Comparison of ENCODE assay signal across 8 cellular contexts in genomic region chr11:6576471-6577373, GRCh38. TPM values are rescaled to one million over a fixed set of nuclear protein-coding genes. Genes with fewer than 3 reads are reported as not detected.
DNase-seq lines count a peak whose midpoint lies in the region; FAIRE-seq and TF ChIP-seq lines count a peak whose summit lies in the region.

No MANE protein-coding gene starts in this region.

- FAIRE-seq in D721Med (lab: Jason Lieb, UNC): no peak

- no peaks in the 10 kb centered on the region for H3K27me3 Mint-ChIP-seq in activated CD4-positive, alpha-beta memory T cell treated with anti-CD3 and anti-CD28 coated beads, Interleukin-2, amount 10 ng/mL, durations not matched to agents 7 days and 5 days

- H3K4me1 Mint-ChIP-seq in activated CD4-positive, alpha-beta memory T cell treated with anti-CD3 and anti-CD28 coated beads, Interleukin-2, amount 10 ng/mL, durations not matched to agents 7 days and 5 days: peaks cover 5% of the 10 kb centered on the region

- no peak overlapping the region for H3K27ac Mint-ChIP-seq in activated CD4-positive, alpha-beta memory T cell treated with anti-CD3 and anti-CD28 coated beads, Interleukin-2, amount 10 ng/mL, durations not matched to agents 7 days and 5 days

- H3K36me3 Mint-ChIP-seq in activated CD4-positive, alpha-beta memory T cell treated with anti-CD3 and anti-CD28 coated beads, Interleukin-2, amount 10 ng/mL, durations not matched to agents 7 days and 5 days (ENCODE audit: low read depth): peaks cover 10% of the 10 kb centered on the region

- no peaks in the 10 kb centered on the region for H3K9me3 Mint-ChIP-seq in activated CD4-positive, alpha-beta memory T cell treated with anti-CD3 and anti-CD28 coated beads, Interleukin-2, amount 10 ng/mL, durations not matched to agents 7 days and 5 days

- DNase-seq in NCI-H524 (lab: John Stamatoyannopoulos, UW) (peak; percentile 33 to 67), NCI-H524 treated with DMSO at 0.1 percent for 48 hours (lab: John Stamatoyannopoulos, UW) (no peak), hippocampal formation (lab: John Stamatoyannopoulos, UW) (peak; percentile 81 to 90), ureter (ENCODE audit: low spot score) (peak; percentile 70), D721Med (ENCODE audit: insufficient read length, low spot score) (no peak), NCI-H1436 (lab: John Stamatoyannopoulos, UW) (no peak)
- no peak for DNase-seq in activated CD4-positive, alpha-beta memory T cell treated with anti-CD3 and anti-CD28 coated beads, Interleukin-2, amount 10 ng/mL, durations not matched to agents 7 days and 5 days

- H3K4me3 Mint-ChIP-seq in activated CD4-positive, alpha-beta memory T cell treated with anti-CD3 and anti-CD28 coated beads, Interleukin-2, amount 10 ng/mL, durations not matched to agents 7 days and 5 days: no peak overlapping the region

- TF ChIP-seq CTCF in D721Med (IDR thresholded peaks at IDR 0.05; ENCODE audit: insufficient read depth, missing control alignments): no peak

- CTCF ChIA-PET in activated CD4-positive, alpha-beta memory T cell treated with anti-CD3 and anti-CD28 coated beads, Interleukin-2, amount 10 ng/mL, durations not matched to agents 7 days and 5 days (lab: Charles Lee): interaction anchor here (1.0 kb wide), 1 partner anchor 107 kb away, joined by 3 read pairs; the partner anchor contains the start of gene MRPL17

- POLR2A ChIA-PET in activated CD4-positive, alpha-beta memory T cell treated with anti-CD3 and anti-CD28 coated beads, Interleukin-2, amount 10 ng/mL, durations not matched to agents 7 days and 5 days (lab: Charles Lee): no interaction called here

- peak overlapping the region; percentile 89 for H3K27ac ChIP-seq in angular gyrus (ENCODE audit: low read depth, low read length)

RNA-seq across cellular contexts. Expression of gene RRP8, which starts 26.7 kb away (rescaled TPM):
- total RNA-seq in ureter: 28.0 TPM
- total RNA-seq in activated CD4-positive, alpha-beta memory T cell treated with anti-CD3 and anti-CD28 coated beads, Interleukin-2, amount 10 ng/mL, durations not matched to agents 7 days and 5 days: 10 to 100 TPM; 21.8 to 24.4 TPM

RNA-seq across cellular contexts. Expression of gene ILK, which starts 26.9 kb away (rescaled TPM):
- total RNA-seq in ureter: 192 TPM
- 100 to 1,000 TPM; 135 to 138 TPM for total RNA-seq in activated CD4-positive, alpha-beta memory T cell treated with anti-CD3 and anti-CD28 coated beads, Interleukin-2, amount 10 ng/mL, durations not matched to agents 7 days and 5 days

RNA-seq across cellular contexts. Expression of gene TAF10, which starts 35.3 kb away (rescaled TPM):
- 176 TPM for total RNA-seq in ureter
- 100 to 1,000 TPM; 159 to 161 TPM for total RNA-seq in activated CD4-positive, alpha-beta memory T cell treated with anti-CD3 and anti-CD28 coated beads, Interleukin-2, amount 10 ng/mL, durations not matched to agents 7 days and 5 days

RNA-seq across cellular contexts. Expression of gene TPP1, which starts 42.5 kb away (rescaled TPM):
- 60.0 TPM for total RNA-seq in ureter
- total RNA-seq in activated CD4-positive, alpha-beta memory T cell treated with anti-CD3 and anti-CD28 coated beads, Interleukin-2, amount 10 ng/mL, durations not matched to agents 7 days and 5 days: 100 to 1,000 TPM; 130 to 131 TPM

Comparison
In these comparisons a context has a peak if more than half of its experiments do, and no peak if none do; other contexts are left out.
1. DNase-seq: peak in NCI-H524 (2 of 2), hippocampal formation (2 of 2) and ureter (single experiment); none in NCI-H524 treated with DMSO at 0.1 percent for 48 hours (single experiment), D721Med (single experiment), activated CD4-positive, alpha-beta memory T cell treated with anti-CD3 and anti-CD28 coated beads, Interleukin-2, amount 10 ng/mL, durations not matched to agents 7 days and 5 days (single experiment) and NCI-H1436 (single experiment).